ENCODE assay signal across 17 cellular contexts in genomic region chr16:22030087-22030812, GRCh38. TPM values are rescaled to one million over a fixed set of nuclear protein-coding genes. Genes with fewer than 3 reads are reported as not detected.
DNase-seq lines count a peak whose midpoint lies in the region; ATAC-seq and TF ChIP-seq lines count a peak whose summit lies in the region.
"Had no signal": no experiment of that assay in that cellular context is flagged by ENCODE, and none has a peak within 500 bp of the region (broad histone marks: within the 10 kb centered on the region; RNA-seq: fewer than 3 reads in every experiment).

No MANE protein-coding gene starts in this region.

- POLR2A ChIA-PET in HCT116 (lab: Charles Lee): no interaction called here
- POLR2A ChIA-PET in IMR-90 (lab: Charles Lee; ENCODE audit: unreplicated experiment): no interaction called here

- H3K79me2 ChIP-seq in HCT116 (ENCODE audit: insufficient read depth, low read length): peaks cover 94% of the 10 kb centered on the region
- H3K79me2 ChIP-seq in trophoblast cell (ENCODE audit: control insufficient read depth, insufficient read depth, low read length, poor library complexity): no peaks in the 10 kb centered on the region

- H3K4me1 ChIP-seq in HCT116 (ENCODE audit: control insufficient read depth in 1 of 2, insufficient read depth in 2 of 2, low read length in 2 of 2): peaks cover 65 to 70% of the 10 kb centered on the region in 2 experiments
- peaks cover 11% of the 10 kb centered on the region for H3K4me1 ChIP-seq in IMR-90 (ENCODE audit: control insufficient read depth, insufficient read depth, low read length)
- no peaks in the 10 kb centered on the region for H3K4me1 ChIP-seq in trophoblast cell (ENCODE audit: control insufficient read depth in 1 of 2, insufficient read depth in 2 of 2, low read length in 2 of 2)

- H3K9me2 ChIP-seq in HCT116 (ENCODE audit: insufficient read depth): no peaks in the 10 kb centered on the region

- H3K4me3 ChIP-seq in HCT116 (replicated peaks in 1 of 2; ENCODE audit: low read depth in 1 of 2, low read length in 2 of 2) (peak overlapping the region in 1 of 2 experiments; percentile 12; a peak in 1 of 4 replicates), IMR-90 (ENCODE audit: insufficient read depth, low read depth, low read length) (no peak overlapping the region), trophoblast cell (ENCODE audit: low read depth, low read length) (no peak overlapping the region)

- H2AK5ac ChIP-seq in IMR-90 (ENCODE audit: low read depth, low read length) (0 out of 2 replicates have a peak overlapping the region, but pooled peaks have one; percentile 16), trophoblast cell (ENCODE audit: low read length) (no peak overlapping the region)

- TF ChIP-seq POLR2A in HCT116 (IDR thresholded peaks at IDR 0.05; ENCODE audit: borderline replicate concordance, extremely low read depth, insufficient read depth, insufficient read length): no peak
- TF ChIP-seq POLR2A in IMR-90 (IDR thresholded peaks at IDR 0.05; ENCODE audit: low read depth, low read length): no peak

- no TSS peak for BruUV-seq in HCT116 (replicated peaks; lab: Mats Ljungman, UMichigan)
- BruUV-seq in IMR-90 (replicated peaks; lab: Mats Ljungman, UMichigan): no TSS peak

- dilution Hi-C loops in IMR-90 (cut with HindIII; ENCODE audit: low sequenced_read_pairs, unreplicated experiment): no loop called here

- H2AK9ac ChIP-seq in IMR-90 (replicated peaks; ENCODE audit: low read depth, low read length, poor library complexity): no peak overlapping the region

- no peaks in the 10 kb centered on the region for H3K36me3 ChIP-seq in HCT116 (ENCODE audit: control insufficient read depth in 1 of 2, insufficient read depth in 2 of 2, low read length in 2 of 2)
- H3K36me3 ChIP-seq in IMR-90 (ENCODE audit: control insufficient read depth, insufficient read depth, low read length): peaks cover 4% of the 10 kb centered on the region; the same call in 1 of the 2 replicates
- H3K36me3 ChIP-seq in trophoblast cell (ENCODE audit: control insufficient read depth in 1 of 2, insufficient read depth in 2 of 2, low read length in 2 of 2): no peaks in the 10 kb centered on the region

- H2BK5ac ChIP-seq in IMR-90 (ENCODE audit: low read depth, low read length, poor library complexity, severe bottlenecking) (no peak overlapping the region), trophoblast cell (ENCODE audit: low read depth, low read length, poor library complexity) (no peak overlapping the region)

- H4K20me1 ChIP-seq in HCT116 (ENCODE audit: insufficient read depth): no peaks in the 10 kb centered on the region
- H4K20me1 ChIP-seq in IMR-90 (ENCODE audit: insufficient read depth, low read length): 0 out of 2 replicates have a peak, but pooled peaks cover 5% of the 10 kb centered on the region

- H4K91ac ChIP-seq in IMR-90 (ENCODE audit: insufficient read depth, low read depth, low read length): no peak overlapping the region
- no peak overlapping the region for H4K91ac ChIP-seq in trophoblast cell (ENCODE audit: low read depth, low read length)

- H3K18ac ChIP-seq in IMR-90 (ENCODE audit: low read depth, low read length) (no peak overlapping the region), trophoblast cell (ENCODE audit: low read length) (no peak overlapping the region)

- H3K4ac ChIP-seq in IMR-90 (ENCODE audit: low read depth, low read length) (no peak overlapping the region), trophoblast cell (ENCODE audit: low read depth, low read length) (no peak overlapping the region)

- TF ChIP-seq CTCF in HCT116 (IDR thresholded peaks at IDR 0.05 in 2 of 3, conservative IDR thresholded peaks at IDR 0.05 in 1 of 3; ENCODE audit: borderline replicate concordance in 1 of 3, insufficient read depth in 1 of 3, low read depth in 2 of 3, low read length in 2 of 3): no peak
- no peak for TF ChIP-seq CTCF in IMR-90 (conservative IDR thresholded peaks at IDR 0.05; ENCODE audit: low read depth, low read length)

- CTCF ChIA-PET in HCT116 (lab: Charles Lee) (no interaction called here), IMR-90 (lab: Yijun Ruan, JAX) (interaction anchor here (1.0 kb wide), 1 partner anchor 48 kb away, joined by 4 read pairs; no protein-coding TSS in a partner anchor)

- H3K9me3 ChIP-seq in HCT116 (ENCODE audit: control insufficient read depth in 1 of 2, insufficient read depth in 1 of 2, low read depth in 1 of 2, low read length in 2 of 2): no peaks in the 10 kb centered on the region
- no peaks in the 10 kb centered on the region for H3K9me3 ChIP-seq in IMR-90 (ENCODE audit: control insufficient read depth, insufficient read depth, low read length)
- no peaks in the 10 kb centered on the region for H3K9me3 ChIP-seq in trophoblast cell (ENCODE audit: insufficient read depth, low read depth, low read length)
- H3K9me3 ChIP-seq: BE2C had no signal

- ATAC-seq in HCT116: peak; percentile 27
- ATAC-seq in IMR-90 (ENCODE audit: low read depth): no peak
- no peak for ATAC-seq in esophagus mucosa
- ATAC-seq in GM19455 (IDR thresholded peaks at IDR 0.05; ENCODE audit: unreplicated experiment): no peak

- H4K12ac ChIP-seq in trophoblast cell (ENCODE audit: low read depth, low read length): no peak overlapping the region

- no peak overlapping the region for H3K56ac ChIP-seq in IMR-90 (ENCODE audit: extremely low read depth, insufficient read depth, low read length)

- H3K4me2 ChIP-seq in HCT116 (ENCODE audit: low read length): peak overlapping the region; percentile 64
- H3K4me2 ChIP-seq in IMR-90 (ENCODE audit: low read depth, low read length): no peak overlapping the region
- H3K4me2 ChIP-seq in trophoblast cell (ENCODE audit: low read length): no peak overlapping the region

- RAD21 ChIA-PET in HCT116 (lab: Charles Lee; ENCODE audit: low non-redundant PET in 1 of 2, low total read pairs in 2 of 2, uncharacterized antibody in 2 of 2, unreplicated experiment in 2 of 2): interaction anchor here in 1 of 2 experiments (0.6 kb wide), 1 partner anchor 161 kb away, joined by 3 read pairs; no protein-coding TSS in a partner anchor

- no peak overlapping the region for H3K14ac ChIP-seq in IMR-90 (replicated peaks; ENCODE audit: low read depth, low read length)
- H3K14ac ChIP-seq in trophoblast cell (ENCODE audit: low read length): no peak overlapping the region

- DNase-seq in HCT116 (ENCODE audit: low read depth, low spot score): no peak
- DNase-seq in IMR-90: no peak
- DNase-seq in epithelial cell of prostate (ENCODE audit: low read depth, low spot score): no peak
- DNase-seq in trophoblast cell: peak; percentile 43 to 62
- DNase-seq in MV-4-11 (lab: John Stamatoyannopoulos, UW): no peak
- DNase-seq: BE2C; CD4-positive, alpha-beta memory T cell; DMS79 treated with DMSO at 0.1 percent for 48 hours; H9; NCI-H226; NCI-H526 treated with DMSO at 0.1 percent for 48 hours; NK-92 treated with Interleukin-12 subunit alpha and Interleukin-12 subunit beta, amount 100 ng/mL, for 24 hours; OCI-M1 had no signal

- H2BK120ac ChIP-seq in IMR-90 (ENCODE audit: low read depth, low read length) (no peak overlapping the region), trophoblast cell (ENCODE audit: insufficient read depth, low read length, poor library complexity) (no peak overlapping the region)

- H3K79me1 ChIP-seq in IMR-90 (ENCODE audit: low read depth in 1 of 2, low read length in 2 of 2) (peaks cover 20 to 52% of the 10 kb centered on the region in 2 experiments), trophoblast cell (ENCODE audit: low read length) (no peaks in the 10 kb centered on the region)

- H3K23ac ChIP-seq in IMR-90 (ENCODE audit: low read depth, low read length): no peak overlapping the region
- H3K23ac ChIP-seq in trophoblast cell (ENCODE audit: low read length): no peak overlapping the region

- H3K9me1 ChIP-seq in IMR-90 (ENCODE audit: insufficient read depth, low read length): peaks cover 2% of the 10 kb centered on the region; the same call in 1 of the 2 replicates

- no CpG with 5 or more reads among the region's 6 CpGs for WGBS in IMR-90 (ENCODE audit: extremely low coverage in 2 of 2, insufficient read length in 1 of 2), 2 experiments
- no CpG with 5 or more reads among the region's 6 CpGs for WGBS in trophoblast cell (ENCODE audit: extremely low coverage, insufficient coverage, insufficient read length)

- no peak overlapping the region for H4K8ac ChIP-seq in IMR-90 (ENCODE audit: low read depth in 2 of 2, low read length in 2 of 2)
- H4K8ac ChIP-seq in trophoblast cell (ENCODE audit: low read depth, low read length): no peak overlapping the region

- H2BK20ac ChIP-seq in IMR-90 (ENCODE audit: low read depth, low read length): no peak overlapping the region

- H2AFZ ChIP-seq in HCT116 (ENCODE audit: low read depth, low read length, poor library complexity, severe bottlenecking): no peak overlapping the region
- no peak overlapping the region for H2AFZ ChIP-seq in IMR-90 (replicated peaks; ENCODE audit: low read length, poor library complexity)
- H2AFZ ChIP-seq in trophoblast cell (ENCODE audit: insufficient read depth, low read length, poor library complexity): no peak overlapping the region

- H3K9ac ChIP-seq in HCT116 (ENCODE audit: low read length) (peak overlapping the region; percentile 51), IMR-90 (ENCODE audit: low read depth, low read length) (no peak overlapping the region), trophoblast cell (ENCODE audit: low read length) (no peak overlapping the region)

- in situ Hi-C loops in IMR-90 (cut with MboI; ENCODE audit: low sequenced_read_pairs): no loop called here

- H2BK12ac ChIP-seq in trophoblast cell (ENCODE audit: low read length): no peak overlapping the region

- H2BK15ac ChIP-seq in IMR-90 (ENCODE audit: low read depth, low read length): no peak overlapping the region

- H4K5ac ChIP-seq in IMR-90 (ENCODE audit: low read depth, low read length): no peak overlapping the region

- intact Hi-C loops in HCT116 (cut with micrococcal nuclease): no loop called here
- intact Hi-C loops in IMR-90 (cut with micrococcal nuclease): no loop called here

- no peaks in the 10 kb centered on the region for H3K27me3 ChIP-seq in HCT116 (ENCODE audit: insufficient read depth, low read length)
- H3K27me3 ChIP-seq in IMR-90 (ENCODE audit: control insufficient read depth, insufficient read depth, low read length): no peaks in the 10 kb centered on the region
- no peaks in the 10 kb centered on the region for H3K27me3 ChIP-seq in trophoblast cell (ENCODE audit: insufficient read depth, low read length)
- H3K27me3 ChIP-seq: BE2C had no signal

- TF ChIP-seq RAD21 in HCT116 (IDR thresholded peaks at IDR 0.05; ENCODE audit: low read depth) (no peak), IMR-90 (IDR thresholded peaks at IDR 0.05; ENCODE audit: low read length) (no peak)

- H3K27ac ChIP-seq in HCT116 (ENCODE audit: low read depth, low read length) (peak overlapping the region; percentile 72), IMR-90 (ENCODE audit: insufficient read depth, low read length) (no peak overlapping the region), epithelial cell of prostate (peak overlapping the region; percentile 97), trophoblast cell (ENCODE audit: low read depth, low read length) (no peak overlapping the region)

RNA-seq across cellular contexts. Expression of gene MOSMO, which starts 22.3 kb away (rescaled TPM):
- 27.6 TPM for total RNA-seq in HCT116 (2021; ENCODE audit: unreplicated experiment)
- 8.6 and 13.5 TPM in 2 replicates for polyA plus RNA-seq in HCT116 (2012)
- total RNA-seq in IMR-90 (2012; rRNA removed): 16.0 and 16.9 TPM in 2 replicates
- polyA plus RNA-seq in IMR-90 (2012; rRNA removed): 8.0 and 10.5 TPM in 2 replicates
- polyA plus RNA-seq in IMR-90 (2012; cell fraction: cytosol; rRNA removed): 2.8 and 3.5 TPM in 2 replicates
- polyA plus RNA-seq in IMR-90 (2012; cell fraction: nucleus; rRNA removed; ENCODE audit: low replicate concordance): 8.8 and 35.7 TPM in 2 replicates
- polyA plus RNA-seq in trophoblast cell (2013): 7.0 and 7.4 TPM in 2 replicates
- 5.6 TPM for total RNA-seq in esophagus mucosa

RNA-seq across cellular contexts. Expression of gene PDZD9, which starts 29.3 kb away (rescaled TPM):
- not detected for total RNA-seq in HCT116 (2021; ENCODE audit: unreplicated experiment)
- 0.05 and 0.23 TPM in 2 replicates for polyA plus RNA-seq in HCT116 (2012)
- not detected in 2 replicates for total RNA-seq in IMR-90 (2012; rRNA removed)
- 0.13 TPM in 1 of 2 replicates, not detected in the other for polyA plus RNA-seq in IMR-90 (2012; rRNA removed)
- polyA plus RNA-seq in IMR-90 (2012; cell fraction: cytosol; rRNA removed): not detected in 2 replicates
- polyA plus RNA-seq in IMR-90 (2012; cell fraction: nucleus; rRNA removed; ENCODE audit: low replicate concordance): not detected in 2 replicates
- polyA plus RNA-seq in trophoblast cell (2013): not detected in 2 replicates
- total RNA-seq in esophagus mucosa: not detected
- total RNA-seq: CD4-positive, alpha-beta memory T cell; H9 had no signal
- polyA plus RNA-seq: AG04450, IgD-negative memory B cell had no signal

Comparison
In these comparisons a context has a peak if more than half of its experiments do, and no peak if none do; other contexts are left out.
1. DNase-seq: peak in trophoblast cell (2 of 2); none in HCT116 (single experiment), IMR-90 (single experiment), epithelial cell of prostate (single experiment) and MV-4-11 (single experiment).
2. H3K27ac ChIP-seq: peak in HCT116 (single experiment) and epithelial cell of prostate (single experiment); none in IMR-90 (single experiment) and trophoblast cell (single experiment).